18 cellular contexts compared by ENCODE assay signal in the genomic region with DNA sequence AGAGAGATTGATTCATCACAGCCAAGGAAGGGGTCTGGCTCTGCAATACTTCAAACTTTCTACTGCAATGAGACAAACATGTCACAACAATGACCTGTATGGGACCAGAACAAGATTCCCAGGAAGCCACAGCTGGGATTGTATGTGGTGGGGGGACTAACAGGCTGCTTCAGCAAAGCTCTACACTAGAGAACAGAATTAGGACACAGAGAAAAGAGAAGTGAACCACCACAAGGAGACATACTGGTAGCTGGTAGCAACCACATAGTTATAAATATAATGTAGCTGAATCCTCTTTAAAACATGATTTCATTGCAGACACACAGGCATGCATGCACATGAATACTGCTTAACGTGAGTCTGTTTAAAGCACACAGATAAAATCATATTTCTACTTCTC. TPM values are rescaled to one million over a fixed set of nuclear protein-coding genes. Genes with fewer than 3 reads are reported as not detected.
DNase-seq lines count a peak whose midpoint lies in the region; ATAC-seq and TF ChIP-seq lines count a peak whose summit lies in the region.
"Had no signal": no experiment of that assay in that cellular context is flagged by ENCODE, and none has a peak within 500 bp of the region (broad histone marks: within the 10 kb centered on the region; RNA-seq: fewer than 3 reads in every experiment).

No MANE protein-coding gene starts in this region.

- peaks cover 24% of the 10 kb centered on the region for H3K4me1 Mint-ChIP-seq in stimulated activated memory B cell treated with anti-CD40 and anti-IgM and Interleukin-4, amounts not matched to agents 10 μg/mL and 1 μg/mL and 100 μg/mL, for 72 hours
- peaks cover 26% of the 10 kb centered on the region for H3K4me1 Mint-ChIP-seq in activated T-helper 2 cell treated with anti-CD3 and anti-CD28 coated beads, Interferon-gamma antibody, Interleukin-2, Interleukin-4, amounts not matched to agents 10 μg/mL and 5 μg/mL and 100 μg/mL, durations not matched to agents 14 hours and 24 hours and 36 hours (ENCODE audit: low read depth)

- peak; percentile 45 for DNase-seq in NOMO-1 treated with DMSO at 0.1 percent for 48 hours (lab: John Stamatoyannopoulos, UW; ENCODE audit: unreplicated experiment)
- DNase-seq in NOMO-1 treated with dmso at 0.1 percent for 144 hours (lab: John Stamatoyannopoulos, UW; ENCODE audit: unreplicated experiment), result no peak
- no peak for DNase-seq in MG63
- DNase-seq in smooth muscle cell (lab: John Stamatoyannopoulos, UW; ENCODE audit: unreplicated experiment), result no peak
- no peak for DNase-seq in activated T-helper 2 cell treated with anti-CD3 and anti-CD28 coated beads, Interferon-gamma antibody, Interleukin-2, Interleukin-4, amounts not matched to agents 10 μg/mL and 5 μg/mL and 100 μg/mL, durations not matched to agents 14 hours and 24 hours and 36 hours (ENCODE audit: low spot score)
- DNase-seq: 8988T; kidney glomerular epithelial cell; NCI-H345; stimulated activated naive CD8-positive, alpha-beta T cell treated with anti-CD3 and anti-CD28 coated beads, Interleukin-15, Interleukin-2, amounts not matched to agents 100 U/mL and 50 U/mL, for 24 hours; SW 1271; uterus; WERI-Rb-1 had no signal

- peaks cover 42% of the 10 kb centered on the region for H3K27me3 ChIP-seq in MG63
- H3K27me3 ChIP-seq in smooth muscle cell (ENCODE audit: low read depth), result peaks cover 82% of the 10 kb centered on the region
- H3K27me3 ChIP-seq: uterus had no signal

- no peak overlapping the region for H3K27ac Mint-ChIP-seq in stimulated activated memory B cell treated with anti-CD40 and anti-IgM and Interleukin-4, amounts not matched to agents 10 μg/mL and 1 μg/mL and 100 μg/mL, for 72 hours
- H3K27ac Mint-ChIP-seq in activated T-helper 2 cell treated with anti-CD3 and anti-CD28 coated beads, Interferon-gamma antibody, Interleukin-2, Interleukin-4, amounts not matched to agents 10 μg/mL and 5 μg/mL and 100 μg/mL, durations not matched to agents 14 hours and 24 hours and 36 hours, result no peak overlapping the region
- H3K27ac Mint-ChIP-seq: CD14-positive monocyte had no signal

- intact Hi-C loops in activated T-helper 2 cell treated with anti-CD3 and anti-CD28 coated beads, Interferon-gamma antibody, Interleukin-2, Interleukin-4, amounts not matched to agents 10 μg/mL and 5 μg/mL and 100 μg/mL, durations not matched to agents 14 hours and 24 hours and 36 hours (cut with micrococcal nuclease), result loop anchor here (10.0 kb wide), 1 partner anchor 246 kb away; the partner anchor contains the start of gene POU2F1

- peaks cover 26% of the 10 kb centered on the region for H3K27me3 Mint-ChIP-seq in stimulated activated memory B cell treated with anti-CD40 and anti-IgM and Interleukin-4, amounts not matched to agents 10 μg/mL and 1 μg/mL and 100 μg/mL, for 72 hours
- H3K27me3 Mint-ChIP-seq in activated T-helper 2 cell treated with anti-CD3 and anti-CD28 coated beads, Interferon-gamma antibody, Interleukin-2, Interleukin-4, amounts not matched to agents 10 μg/mL and 5 μg/mL and 100 μg/mL, durations not matched to agents 14 hours and 24 hours and 36 hours (ENCODE audit: low read depth), result peaks cover 13% of the 10 kb centered on the region

- H3K4me3 Mint-ChIP-seq in stimulated activated memory B cell treated with anti-CD40 and anti-IgM and Interleukin-4, amounts not matched to agents 10 μg/mL and 1 μg/mL and 100 μg/mL, for 72 hours, result no peak overlapping the region
- no peak overlapping the region for H3K4me3 Mint-ChIP-seq in activated T-helper 2 cell treated with anti-CD3 and anti-CD28 coated beads, Interferon-gamma antibody, Interleukin-2, Interleukin-4, amounts not matched to agents 10 μg/mL and 5 μg/mL and 100 μg/mL, durations not matched to agents 14 hours and 24 hours and 36 hours (ENCODE audit: low read depth)
- H3K4me3 Mint-ChIP-seq: CD14-positive monocyte had no signal

- H3K9me3 ChIP-seq in MG63 (no peaks in the 10 kb centered on the region), smooth muscle cell (replicated peaks; ENCODE audit: low read depth) (no peaks in the 10 kb centered on the region)
- H3K9me3 ChIP-seq: uterus had no signal

- H3K4me3 ChIP-seq in MG63 (no peak overlapping the region), smooth muscle cell (no peak overlapping the region)
- H3K4me3 ChIP-seq: uterus had no signal

- WGBS in smooth muscle cell (ENCODE audit: low lambda C conversion rate), result 53% methylated on average over 1 of the region's 1 CpG

- H3K36me3 ChIP-seq in MG63 (no peaks in the 10 kb centered on the region), smooth muscle cell (ENCODE audit: low read depth) (no peaks in the 10 kb centered on the region)
- H3K36me3 ChIP-seq: uterus, WERI-Rb-1 had no signal

- H3K27ac ChIP-seq in smooth muscle cell (ENCODE audit: low read depth), result no peak overlapping the region
- H3K27ac ChIP-seq: uterus, WERI-Rb-1 had no signal

- no peaks in the 10 kb centered on the region for H3K36me3 Mint-ChIP-seq in stimulated activated memory B cell treated with anti-CD40 and anti-IgM and Interleukin-4, amounts not matched to agents 10 μg/mL and 1 μg/mL and 100 μg/mL, for 72 hours
- H3K36me3 Mint-ChIP-seq in activated T-helper 2 cell treated with anti-CD3 and anti-CD28 coated beads, Interferon-gamma antibody, Interleukin-2, Interleukin-4, amounts not matched to agents 10 μg/mL and 5 μg/mL and 100 μg/mL, durations not matched to agents 14 hours and 24 hours and 36 hours (ENCODE audit: low read depth), result no peaks in the 10 kb centered on the region
- H3K36me3 Mint-ChIP-seq: CD14-positive monocyte had no signal

- H3K4me2 ChIP-seq in smooth muscle cell, result no peak overlapping the region

- no peak overlapping the region for H2AFZ ChIP-seq in smooth muscle cell (ENCODE audit: low read depth)

- H3F3A ChIP-seq in smooth muscle cell (ENCODE audit: low read depth), result no peaks in the 10 kb centered on the region

- no peaks in the 10 kb centered on the region for H3K9me3 Mint-ChIP-seq in stimulated activated memory B cell treated with anti-CD40 and anti-IgM and Interleukin-4, amounts not matched to agents 10 μg/mL and 1 μg/mL and 100 μg/mL, for 72 hours
- no peaks in the 10 kb centered on the region for H3K9me3 Mint-ChIP-seq in activated T-helper 2 cell treated with anti-CD3 and anti-CD28 coated beads, Interferon-gamma antibody, Interleukin-2, Interleukin-4, amounts not matched to agents 10 μg/mL and 5 μg/mL and 100 μg/mL, durations not matched to agents 14 hours and 24 hours and 36 hours

- no peaks in the 10 kb centered on the region for H3K79me2 ChIP-seq in smooth muscle cell (ENCODE audit: low read depth)

- ATAC-seq in HG02623 (IDR thresholded peaks at IDR 0.05; ENCODE audit: unreplicated experiment) (peak; percentile 39), HG03469 (IDR thresholded peaks at IDR 0.05; ENCODE audit: unreplicated experiment) (peak; percentile 37)
- ATAC-seq in stimulated activated memory B cell treated with anti-CD40 and anti-IgM and Interleukin-4, amounts not matched to agents 10 μg/mL and 1 μg/mL and 100 μg/mL, for 72 hours, result peak; percentile 52
- ATAC-seq: stimulated activated naive CD8-positive, alpha-beta T cell treated with anti-CD3 and anti-CD28 coated beads, Interleukin-15, Interleukin-2, amounts not matched to agents 100 U/mL and 50 U/mL, for 24 hours had no signal

- peaks cover 8% of the 10 kb centered on the region for H3K4me1 ChIP-seq in smooth muscle cell (ENCODE audit: low read depth)
- H3K4me1 ChIP-seq: uterus had no signal

- no peaks in the 10 kb centered on the region for H4K20me1 ChIP-seq in smooth muscle cell (ENCODE audit: low read depth)

- no peak overlapping the region for H3K9ac ChIP-seq in smooth muscle cell (ENCODE audit: low read depth)

- no peak for TF ChIP-seq CTCF in smooth muscle cell (IDR thresholded peaks at IDR 0.05; ENCODE audit: borderline replicate concordance, insufficient read depth, poor library complexity, severe bottlenecking)

RNA-seq across cellular contexts. Expression of gene ILDR2, which starts 3.5 kb away (rescaled TPM):
- total RNA-seq in MG63 (2014; rRNA removed; shearing (Covaris generic); ENCODE audit: low replicate concordance), result not detected in 2 replicates
- 0.04 and 0.22 TPM in 2 replicates for total RNA-seq in smooth muscle cell
- 0.07 TPM in 1 of 2 replicates, not detected in the other for polyA plus RNA-seq in smooth muscle cell
- 18.5 and 22.8 TPM in 2 replicates for total RNA-seq in activated T-helper 2 cell treated with anti-CD3 and anti-CD28 coated beads, Interferon-gamma antibody, Interleukin-2, Interleukin-4, amounts not matched to agents 10 μg/mL and 5 μg/mL and 100 μg/mL, durations not matched to agents 14 hours and 24 hours and 36 hours
- polyA plus RNA-seq: CD14-positive monocyte had no signal

RNA-seq across cellular contexts. Expression of gene MAEL, which starts 10.3 kb away (rescaled TPM):
- total RNA-seq in MG63 (2014; rRNA removed; shearing (Covaris generic); ENCODE audit: low replicate concordance), result not detected in 2 replicates
- total RNA-seq in smooth muscle cell, result 0.27 TPM in 1 of 2 replicates, not detected in the other
- 0.34 TPM in 1 of 2 replicates, not detected in the other for polyA plus RNA-seq in smooth muscle cell
- not detected in 2 replicates for total RNA-seq in activated T-helper 2 cell treated with anti-CD3 and anti-CD28 coated beads, Interferon-gamma antibody, Interleukin-2, Interleukin-4, amounts not matched to agents 10 μg/mL and 5 μg/mL and 100 μg/mL, durations not matched to agents 14 hours and 24 hours and 36 hours
- total RNA-seq: mucosa of gallbladder, osteocyte had no signal
- polyA plus RNA-seq: CD14-positive monocyte had no signal

Comparison
In these comparisons a context has a peak if more than half of its experiments do, and no peak if none do; other contexts are left out.
1. RNA of gene ILDR2, which starts 3.5 kb away (total RNA-seq): 18.5 to 22.8 TPM in activated T-helper 2 cell treated with anti-CD3 and anti-CD28 coated beads, Interferon-gamma antibody, Interleukin-2, Interleukin-4, amounts not matched to agents 10 μg/mL and 5 μg/mL and 100 μg/mL, durations not matched to agents 14 hours and 24 hours and 36 hours; 0.04 to 0.22 TPM in smooth muscle cell and not detected in MG63; every median in the first group is over 10 times any median in the second.
2. Peak in every context shown above with its lines, with median percentiles within 50 percentile points of each other: ATAC-seq.